In genomic region chr11:61369372-61370348, GRCh38 we compare ENCODE assay signal across 1 cellular context.
TF ChIP-seq lines count a peak whose summit lies in the region.

No MANE protein-coding gene starts in this region.

TF ChIP-seq in K562, 482 proteins besides CTCF, POLR2A, EP300 and RAD21:
- TF ChIP-seq CBFA2T3 (IDR thresholded peaks at IDR 0.05) (peak; percentile 25; the same call in 1 of the 2 replicates), MYBL2 (IDR thresholded peaks at IDR 0.05; ENCODE audit: low read depth) (no peak), MYBL2 (CRISPR knock-in tag; IDR thresholded peaks at IDR 0.05; ENCODE audit: borderline replicate concordance) (no peak), POLR2AphosphoS2 (IDR thresholded peaks at IDR 0.05; ENCODE audit: low read length) (peak; percentile 69; the same call in 1 of the 2 replicates), ZNF12 (CRISPR knock-in tag; IDR thresholded peaks at IDR 0.05) (no peak), NFRKB (IDR thresholded peaks at IDR 0.05; ENCODE audit: low read depth) (no peak), ELK3 (CRISPR knock-in tag; IDR thresholded peaks at IDR 0.05) (no peak), ZNF507 (tag; conservative IDR thresholded peaks at IDR 0.05) (no peak), SUPT5H (IDR thresholded peaks at IDR 0.05) (peak; percentile 34; the same call in 1 of the 2 replicates), ILK (tag; IDR thresholded peaks at IDR 0.05; ENCODE audit: borderline replicate concordance, low read depth) (no peak), ZNF696 (CRISPR knock-in tag; conservative IDR thresholded peaks at IDR 0.05) (no peak), MEF2A (IDR thresholded peaks at IDR 0.05; ENCODE audit: control insufficient read depth, low read depth, low read length) (no peak), POLR2AphosphoS5 (IDR thresholded peaks at IDR 0.05; ENCODE audit: control insufficient read depth, insufficient read depth, low read depth, low read length) (0 out of 2 replicates have a peak, but pooled peaks have one; percentile 20), ZNF77 (CRISPR knock-in tag; IDR thresholded peaks at IDR 0.05) (no peak), RHOXF2B (CRISPR knock-in tag; conservative IDR thresholded peaks at IDR 0.05) (no peak), MBD1 (CRISPR knock-in tag; IDR thresholded peaks at IDR 0.05) (no peak), EGR1 (conservative IDR thresholded peaks at IDR 0.05) (0 out of 2 replicates have a peak, but pooled peaks have one; percentile 13), AFF1 (IDR thresholded peaks at IDR 0.05; ENCODE audit: low read depth in 1 of 2, partially characterized antibody in 2 of 2) (no peak), STAT5A (IDR thresholded peaks at IDR 0.05; ENCODE audit: borderline replicate concordance, low read length) (no peak), SPI1 (IDR thresholded peaks at IDR 0.05; ENCODE audit: borderline replicate concordance, low read depth, low read length) (no peak)
- TF ChIP-seq, protein P1, sequence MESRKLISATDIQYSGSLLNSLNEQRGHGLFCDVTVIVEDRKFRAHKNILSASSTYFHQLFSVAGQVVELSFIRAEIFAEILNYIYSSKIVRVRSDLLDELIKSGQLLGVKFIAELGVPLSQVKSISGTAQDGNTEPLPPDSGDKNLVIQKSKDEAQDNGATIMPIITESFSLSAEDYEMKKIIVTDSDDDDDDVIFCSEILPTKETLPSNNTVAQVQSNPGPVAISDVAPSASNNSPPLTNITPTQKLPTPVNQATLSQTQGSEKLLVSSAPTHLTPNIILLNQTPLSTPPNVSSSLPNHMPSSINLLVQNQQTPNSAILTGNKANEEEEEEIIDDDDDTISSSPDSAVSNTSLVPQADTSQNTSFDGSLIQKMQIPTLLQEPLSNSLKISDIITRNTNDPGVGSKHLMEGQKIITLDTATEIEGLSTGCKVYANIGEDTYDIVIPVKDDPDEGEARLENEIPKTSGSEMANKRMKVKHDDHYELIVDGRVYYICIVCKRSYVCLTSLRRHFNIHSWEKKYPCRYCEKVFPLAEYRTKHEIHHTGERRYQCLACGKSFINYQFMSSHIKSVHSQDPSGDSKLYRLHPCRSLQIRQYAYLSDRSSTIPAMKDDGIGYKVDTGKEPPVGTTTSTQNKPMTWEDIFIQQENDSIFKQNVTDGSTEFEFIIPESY (CRISPR knock-in tag; IDR thresholded peaks at IDR 0.05), result no peak
- TF ChIP-seq, protein P2, sequence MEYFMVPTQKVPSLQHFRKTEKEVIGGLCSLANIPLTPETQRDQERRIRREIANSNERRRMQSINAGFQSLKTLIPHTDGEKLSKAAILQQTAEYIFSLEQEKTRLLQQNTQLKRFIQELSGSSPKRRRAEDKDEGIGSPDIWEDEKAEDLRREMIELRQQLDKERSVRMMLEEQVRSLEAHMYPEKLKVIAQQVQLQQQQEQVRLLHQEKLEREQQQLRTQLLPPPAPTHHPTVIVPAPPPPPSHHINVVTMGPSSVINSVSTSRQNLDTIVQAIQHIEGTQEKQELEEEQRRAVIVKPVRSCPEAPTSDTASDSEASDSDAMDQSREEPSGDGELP (CRISPR knock-in tag; IDR thresholded peaks at IDR 0.05; ENCODE audit: borderline replicate concordance), result peak; percentile 24; the same call in 1 of the 2 replicates
- TF ChIP-seq, protein P3, sequence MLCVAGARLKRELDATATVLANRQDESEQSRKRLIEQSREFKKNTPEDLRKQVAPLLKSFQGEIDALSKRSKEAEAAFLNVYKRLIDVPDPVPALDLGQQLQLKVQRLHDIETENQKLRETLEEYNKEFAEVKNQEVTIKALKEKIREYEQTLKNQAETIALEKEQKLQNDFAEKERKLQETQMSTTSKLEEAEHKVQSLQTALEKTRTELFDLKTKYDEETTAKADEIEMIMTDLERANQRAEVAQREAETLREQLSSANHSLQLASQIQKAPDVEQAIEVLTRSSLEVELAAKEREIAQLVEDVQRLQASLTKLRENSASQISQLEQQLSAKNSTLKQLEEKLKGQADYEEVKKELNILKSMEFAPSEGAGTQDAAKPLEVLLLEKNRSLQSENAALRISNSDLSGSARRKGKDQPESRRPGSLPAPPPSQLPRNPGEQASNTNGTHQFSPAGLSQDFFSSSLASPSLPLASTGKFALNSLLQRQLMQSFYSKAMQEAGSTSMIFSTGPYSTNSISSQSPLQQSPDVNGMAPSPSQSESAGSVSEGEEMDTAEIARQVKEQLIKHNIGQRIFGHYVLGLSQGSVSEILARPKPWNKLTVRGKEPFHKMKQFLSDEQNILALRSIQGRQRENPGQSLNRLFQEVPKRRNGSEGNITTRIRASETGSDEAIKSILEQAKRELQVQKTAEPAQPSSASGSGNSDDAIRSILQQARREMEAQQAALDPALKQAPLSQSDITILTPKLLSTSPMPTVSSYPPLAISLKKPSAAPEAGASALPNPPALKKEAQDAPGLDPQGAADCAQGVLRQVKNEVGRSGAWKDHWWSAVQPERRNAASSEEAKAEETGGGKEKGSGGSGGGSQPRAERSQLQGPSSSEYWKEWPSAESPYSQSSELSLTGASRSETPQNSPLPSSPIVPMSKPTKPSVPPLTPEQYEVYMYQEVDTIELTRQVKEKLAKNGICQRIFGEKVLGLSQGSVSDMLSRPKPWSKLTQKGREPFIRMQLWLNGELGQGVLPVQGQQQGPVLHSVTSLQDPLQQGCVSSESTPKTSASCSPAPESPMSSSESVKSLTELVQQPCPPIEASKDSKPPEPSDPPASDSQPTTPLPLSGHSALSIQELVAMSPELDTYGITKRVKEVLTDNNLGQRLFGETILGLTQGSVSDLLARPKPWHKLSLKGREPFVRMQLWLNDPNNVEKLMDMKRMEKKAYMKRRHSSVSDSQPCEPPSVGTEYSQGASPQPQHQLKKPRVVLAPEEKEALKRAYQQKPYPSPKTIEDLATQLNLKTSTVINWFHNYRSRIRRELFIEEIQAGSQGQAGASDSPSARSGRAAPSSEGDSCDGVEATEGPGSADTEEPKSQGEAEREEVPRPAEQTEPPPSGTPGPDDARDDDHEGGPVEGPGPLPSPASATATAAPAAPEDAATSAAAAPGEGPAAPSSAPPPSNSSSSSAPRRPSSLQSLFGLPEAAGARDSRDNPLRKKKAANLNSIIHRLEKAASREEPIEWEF (CRISPR knock-in tag; IDR thresholded peaks at IDR 0.05), result no peak
